In genomic region chr17:72588961-72589360, GRCh38 we compare ENCODE assay signal across 1 cellular context.
A peak's percentile ranks its signal among the peaks of the same experiment; 100 is the strongest.
TF ChIP-seq lines count a peak whose summit lies in the region.

No MANE protein-coding gene starts in this region.

TF ChIP-seq in HepG2, 621 proteins besides CTCF, POLR2A, EP300 and RAD21 (continued from another document):
- TF ChIP-seq ZGPAT (CRISPR knock-in tag; IDR thresholded peaks at IDR 0.05) (no peak), CEBPG (CRISPR knock-in tag; IDR thresholded peaks at IDR 0.05) (no peak), ZNF644 (CRISPR knock-in tag; IDR thresholded peaks at IDR 0.05; ENCODE audit: low read depth) (peak; percentile 48; the same call in 1 of the 2 replicates), ZBTB46 (CRISPR knock-in tag; IDR thresholded peaks at IDR 0.05; ENCODE audit: borderline replicate concordance) (no peak), HOXD1 (CRISPR knock-in tag; IDR thresholded peaks at IDR 0.05) (no peak), REXO4 (CRISPR knock-in tag; IDR thresholded peaks at IDR 0.05; ENCODE audit: borderline replicate concordance) (no peak), GLMP (CRISPR knock-in tag; IDR thresholded peaks at IDR 0.05; ENCODE audit: borderline replicate concordance) (no peak), SKI (IDR thresholded peaks at IDR 0.05; ENCODE audit: partially characterized antibody) (peak; percentile 11), HDAC2 (CRISPR knock-in tag; IDR thresholded peaks at IDR 0.05) (0 out of 2 replicates have a peak, but pooled peaks have one; percentile 22), ZNF282 (IDR thresholded peaks at IDR 0.05; ENCODE audit: partially characterized antibody) (no peak), HMGA1 (CRISPR knock-in tag; conservative IDR thresholded peaks at IDR 0.05) (no peak), U2AF2 (IDR thresholded peaks at IDR 0.05; ENCODE audit: low read depth, low read length) (no peak), ELF1 (CRISPR knock-in tag; IDR thresholded peaks at IDR 0.05) (peak; percentile 35; the same call in 1 of the 2 replicates), MIER3 (CRISPR knock-in tag; IDR thresholded peaks at IDR 0.05; ENCODE audit: borderline replicate concordance) (peak; percentile 60; the same call in 1 of the 2 replicates), ZNF552 (CRISPR knock-in tag; IDR thresholded peaks at IDR 0.05; ENCODE audit: borderline replicate concordance) (no peak), ZMAT3 (CRISPR knock-in tag; conservative IDR thresholded peaks at IDR 0.05) (no peak), KDM1A (CRISPR knock-in tag; IDR thresholded peaks at IDR 0.05) (no peak), CBFB (CRISPR knock-in tag; IDR thresholded peaks at IDR 0.05) (no peak), SNAPC5 (CRISPR knock-in tag; IDR thresholded peaks at IDR 0.05; ENCODE audit: borderline replicate concordance) (0 out of 2 replicates have a peak, but pooled peaks have one; percentile 58), ZNF720 (CRISPR knock-in tag; IDR thresholded peaks at IDR 0.05) (no peak), ZNF276 (CRISPR knock-in tag; IDR thresholded peaks at IDR 0.05; ENCODE audit: low read depth) (peak; percentile 73; the same call in 1 of the 2 replicates), TBX2 (CRISPR knock-in tag; IDR thresholded peaks at IDR 0.05; ENCODE audit: borderline replicate concordance) (0 out of 2 replicates have a peak, but pooled peaks have one; percentile 28), ZNF337 (CRISPR knock-in tag; IDR thresholded peaks at IDR 0.05; ENCODE audit: borderline replicate concordance, low read depth) (no peak), ZNF577 (CRISPR knock-in tag; IDR thresholded peaks at IDR 0.05; ENCODE audit: borderline replicate concordance, low read depth) (no peak), NPAS2 (CRISPR knock-in tag; IDR thresholded peaks at IDR 0.05; ENCODE audit: borderline replicate concordance) (no peak), ZNF652 (CRISPR knock-in tag; IDR thresholded peaks at IDR 0.05; ENCODE audit: borderline replicate concordance, low read depth) (no peak), LCORL (IDR thresholded peaks at IDR 0.05) (no peak), LCORL (CRISPR knock-in tag; IDR thresholded peaks at IDR 0.05) (0 out of 2 replicates have a peak, but pooled peaks have one; percentile 41), ZSCAN21 (CRISPR knock-in tag; IDR thresholded peaks at IDR 0.05; ENCODE audit: borderline replicate concordance) (no peak), ZFP82 (CRISPR knock-in tag; IDR thresholded peaks at IDR 0.05; ENCODE audit: borderline replicate concordance) (no peak), KDM6A (CRISPR knock-in tag; IDR thresholded peaks at IDR 0.05; ENCODE audit: low read depth) (no peak), ZNF367 (CRISPR knock-in tag; IDR thresholded peaks at IDR 0.05; ENCODE audit: borderline replicate concordance) (no peak), ETV5 (CRISPR knock-in tag; IDR thresholded peaks at IDR 0.05; ENCODE audit: borderline replicate concordance) (no peak), AGO1 (IDR thresholded peaks at IDR 0.05; ENCODE audit: low read depth, low read length, poor library complexity, severe bottlenecking) (no peak), NFIC (IDR thresholded peaks at IDR 0.05; ENCODE audit: low read length) (no peak), ZNF362 (CRISPR knock-in tag; IDR thresholded peaks at IDR 0.05; ENCODE audit: borderline replicate concordance) (0 out of 2 replicates have a peak, but pooled peaks have one; percentile 20), STAG1 (CRISPR knock-in tag; IDR thresholded peaks at IDR 0.05) (no peak), ZNF207 (IDR thresholded peaks at IDR 0.05; ENCODE audit: borderline replicate concordance) (no peak), ZNF292 (CRISPR knock-in tag; IDR thresholded peaks at IDR 0.05; ENCODE audit: borderline replicate concordance, low read depth) (peak; percentile 50; the same call in 1 of the 2 replicates), CERS6 (CRISPR knock-in tag; IDR thresholded peaks at IDR 0.05) (no peak), SCMH1 (CRISPR knock-in tag; IDR thresholded peaks at IDR 0.05; ENCODE audit: borderline replicate concordance) (no peak), ATRX (CRISPR knock-in tag; IDR thresholded peaks at IDR 0.05; ENCODE audit: borderline replicate concordance) (no peak), NFAT5 (CRISPR knock-in tag; IDR thresholded peaks at IDR 0.05) (no peak), MZF1 (CRISPR knock-in tag; IDR thresholded peaks at IDR 0.05; ENCODE audit: borderline replicate concordance) (no peak), UBTF (CRISPR knock-in tag; IDR thresholded peaks at IDR 0.05) (peak; percentile 65), ZFP1 (CRISPR knock-in tag; IDR thresholded peaks at IDR 0.05) (no peak), ZSCAN30 (CRISPR knock-in tag; IDR thresholded peaks at IDR 0.05) (no peak), ZNF770 (CRISPR knock-in tag; IDR thresholded peaks at IDR 0.05) (no peak)
